Comparison of ENCODE assay signal across 8 cellular contexts in the genomic region with DNA sequence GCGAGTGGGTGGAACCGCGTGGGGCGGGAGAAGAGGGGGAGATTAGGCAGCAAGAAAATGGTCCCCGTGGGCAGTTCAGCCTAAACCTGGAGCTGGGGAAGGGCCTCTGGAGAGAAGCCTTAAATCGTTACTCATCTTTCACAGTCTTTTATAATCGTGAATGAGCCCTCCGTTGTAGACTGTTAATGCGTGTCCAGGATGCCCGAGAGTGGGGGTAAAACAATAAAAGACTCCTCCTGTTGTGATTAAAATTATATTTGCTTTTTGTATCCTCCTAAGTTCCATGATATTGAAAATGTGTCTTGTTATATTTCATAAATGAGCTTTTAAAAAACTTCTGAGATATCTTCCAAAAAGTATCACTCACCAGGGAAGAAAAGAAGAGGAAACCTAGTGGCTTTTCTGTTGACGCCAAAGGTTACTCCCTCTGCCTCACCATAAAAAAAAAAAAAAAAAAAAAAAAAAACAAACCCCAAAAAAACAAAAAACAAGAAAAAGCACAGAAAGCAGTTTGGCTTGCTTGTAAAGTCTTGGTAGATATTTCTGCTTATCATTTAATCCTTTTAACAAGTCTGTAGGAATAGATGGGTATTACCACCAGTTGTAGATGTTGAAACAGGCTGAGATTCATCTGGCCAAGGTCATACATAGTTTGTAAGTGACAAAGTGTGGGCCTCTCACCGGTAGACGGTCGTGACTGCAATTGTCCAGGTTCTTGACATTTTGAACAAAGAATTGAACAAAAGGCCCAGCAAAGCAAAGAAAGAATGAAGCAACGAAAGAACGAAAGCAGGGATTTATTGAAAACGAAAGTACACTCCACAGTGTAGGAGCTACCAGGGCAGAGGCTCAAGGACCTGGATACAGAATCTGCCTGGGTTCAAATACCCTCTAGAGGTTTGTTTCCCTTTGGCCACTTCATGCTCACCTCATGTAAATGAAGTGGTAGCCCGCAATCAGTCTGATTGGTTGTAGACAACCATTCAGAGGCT. TPM values are rescaled to one million over a fixed set of nuclear protein-coding genes. Genes with fewer than 3 reads are reported as not detected.
DNase-seq lines count a peak whose midpoint lies in the region; ATAC-seq and TF ChIP-seq lines count a peak whose summit lies in the region.

No MANE protein-coding gene starts in this region.

- intact Hi-C loops in PC-9 (cut with micrococcal nuclease; ENCODE audit: unreplicated experiment) (loop anchor here (1.0 to 5.0 kb wide), 3 partner anchors 77 to 248 kb away; no protein-coding TSS in a partner anchor), head of caudate nucleus (cut with DNase I) (loop anchor here (5.0 to 10.0 kb wide), 3 partner anchors 122 to 292 kb away; no protein-coding TSS in a partner anchor)

- CTCF ChIA-PET in PC-9 (lab: Charles Lee), result interaction anchor here (0.6 kb wide), 1 partner anchor 106 kb away, joined by 8 read pairs; no protein-coding TSS in a partner anchor

- H3K36me3 ChIP-seq in PC-9 (ENCODE audit: low read depth), result no peaks in the 10 kb centered on the region
- H3K36me3 ChIP-seq in effector memory CD4-positive, alpha-beta T cell (ENCODE audit: control insufficient read depth, insufficient read depth, low read length), result no peaks in the 10 kb centered on the region

- POLR2A ChIA-PET in PC-9 (lab: Charles Lee; ENCODE audit: unreplicated experiment), result interaction anchor here (0.5 to 1.0 kb wide), 11 partner anchors 11 to 498 kb away, joined by 3 to 7 read pairs (median 4); a partner anchor contains a TSS

- peak overlapping the region; percentile 85 for H3K4me2 ChIP-seq in PC-9

- H2AFZ ChIP-seq in PC-9, result peak overlapping the region; percentile 93

- no peaks in the 10 kb centered on the region for H4K20me1 ChIP-seq in PC-9 (ENCODE audit: insufficient read depth)

- peaks cover 28% of the 10 kb centered on the region for H3F3A ChIP-seq in PC-9 (ENCODE audit: insufficient read depth, low read depth)

- DNase-seq in AG09309 (ENCODE audit: low read depth) (no peak), PC-9 (peak in 1 of 2 experiments; percentile 10), head of caudate nucleus (no peak), SK-N-DZ (ENCODE audit: low spot score) (no peak), GDM1 (lab: John Stamatoyannopoulos, UW) (no peak)
- DNase-seq in effector memory CD4-positive, alpha-beta T cell, result no peak

- no peaks in the 10 kb centered on the region for H3K27me3 ChIP-seq in PC-9 (ENCODE audit: insufficient read depth, low read depth)
- no peaks in the 10 kb centered on the region for H3K27me3 ChIP-seq in effector memory CD4-positive, alpha-beta T cell (replicated peaks; ENCODE audit: control insufficient read depth, insufficient read depth, low read length, poor library complexity, severe bottlenecking)

- peak; percentile 2 for ATAC-seq in GM19351 (IDR thresholded peaks at IDR 0.05; ENCODE audit: unreplicated experiment)

- peak overlapping the region; percentile 79 to 89 (median 88) for H3K4me3 Mint-ChIP-seq in nephron

- TF ChIP-seq CTCF in AG09309 (IDR thresholded peaks at IDR 0.05; ENCODE audit: control insufficient read depth, insufficient read depth, low read depth, low read length, missing control alignments), result no peak
- TF ChIP-seq CTCF in PC-9 (conservative IDR thresholded peaks at IDR 0.05), result no peak
- no peak for TF ChIP-seq CTCF in nephron (IDR thresholded peaks at IDR 0.05; ENCODE audit: unreplicated experiment in 3 of 3)

- TSS peak; percentile 93 for BruUV-seq in PC-9 (replicated peaks; lab: Mats Ljungman, UMichigan)

- no peaks in the 10 kb centered on the region for H3K27me3 Mint-ChIP-seq in nephron (ENCODE audit: low read depth)

- no peaks in the 10 kb centered on the region for H3K9me3 ChIP-seq in PC-9 (ENCODE audit: insufficient read depth, low read depth)
- H3K9me3 ChIP-seq in effector memory CD4-positive, alpha-beta T cell (ENCODE audit: control insufficient read depth, low read length), result no peaks in the 10 kb centered on the region

- peaks cover 31% of the 10 kb centered on the region for H3K4me1 Mint-ChIP-seq in nephron

- H3K27ac ChIP-seq in PC-9, result peak overlapping the region; percentile 84
- peak overlapping the region; percentile 97 for H3K27ac ChIP-seq in effector memory CD4-positive, alpha-beta T cell (ENCODE audit: insufficient read depth, low read length, poor library complexity, severe bottlenecking)

- peak overlapping the region; percentile 96 to 98 (median 96) for H3K27ac Mint-ChIP-seq in nephron

- H3K4me3 ChIP-seq in AG09309 (ENCODE audit: control insufficient read depth, low read depth, low read length), result peak overlapping the region; percentile 48
- peak overlapping the region; percentile 61; the same call in 1 of the 2 replicates for H3K4me3 ChIP-seq in PC-9
- H3K4me3 ChIP-seq in effector memory CD4-positive, alpha-beta T cell (ENCODE audit: insufficient read depth, low read depth, low read length, poor library complexity, severe bottlenecking), result peak overlapping the region; percentile 49

- H3K9me2 ChIP-seq in PC-9 (ENCODE audit: insufficient read depth), result no peaks in the 10 kb centered on the region

- H3K36me3 Mint-ChIP-seq in nephron (ENCODE audit: low read depth), result no peaks in the 10 kb centered on the region

- H3K4me1 ChIP-seq in PC-9 (replicated peaks; ENCODE audit: insufficient read depth), result peaks cover 36% of the 10 kb centered on the region
- peaks cover 28% of the 10 kb centered on the region for H3K4me1 ChIP-seq in effector memory CD4-positive, alpha-beta T cell (ENCODE audit: control insufficient read depth, insufficient read depth, low read length, poor library complexity, severe bottlenecking)

- H3K9me3 Mint-ChIP-seq in nephron, result no peaks in the 10 kb centered on the region

- no peaks in the 10 kb centered on the region for H3K79me2 ChIP-seq in PC-9 (ENCODE audit: low read depth)

RNA-seq across cellular contexts. Expression of a gene that starts 11.4 kb away (rescaled TPM):
- total RNA-seq in PC-9 (2021), result 71.3 and 108 TPM in 2 replicates
- 71.9 and 82.3 TPM in 2 replicates for polyA plus RNA-seq in SK-N-DZ (2014; cell fraction: cytosol; rRNA removed)
- 126 and 134 TPM in 2 replicates for polyA plus RNA-seq in SK-N-DZ (2014; cell fraction: nucleus; rRNA removed)
